ENCODE assay signal across 1 cellular context in the genomic region with DNA sequence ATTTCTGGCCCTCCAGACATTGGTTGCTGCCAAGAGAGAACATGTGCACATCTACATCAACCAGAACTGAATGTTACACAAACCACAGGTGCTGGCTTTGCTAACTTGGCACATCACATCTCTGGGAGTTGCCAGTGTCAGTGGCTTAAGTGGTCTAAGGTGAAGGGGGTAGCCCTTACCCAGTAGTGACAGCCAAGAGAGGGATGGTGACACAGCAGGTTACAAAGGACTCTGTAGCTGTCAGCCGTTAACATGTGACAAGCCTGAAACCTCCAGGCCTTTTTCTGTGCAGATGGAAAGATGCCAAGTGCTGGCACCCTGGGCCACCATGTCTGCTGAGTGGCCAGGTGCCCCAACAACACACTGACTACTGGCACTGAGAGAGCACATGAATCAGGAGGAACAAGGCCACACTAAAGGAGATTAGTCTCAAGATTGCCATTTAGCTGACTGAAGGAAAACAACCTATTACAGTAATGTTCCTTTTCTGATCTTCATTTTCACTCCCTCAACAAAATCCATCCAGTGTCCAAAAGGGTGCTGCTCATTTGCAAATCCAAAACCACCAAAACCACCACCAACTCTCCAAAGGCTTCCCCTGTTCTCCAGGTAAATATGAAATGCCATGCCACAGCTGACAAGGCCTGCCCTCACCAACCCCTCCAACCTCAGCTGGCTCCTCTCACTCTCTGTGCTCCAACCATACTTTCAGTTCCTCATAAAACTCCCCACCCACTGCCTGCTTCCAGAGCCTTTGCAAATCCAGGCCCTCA.
TF ChIP-seq lines count a peak whose summit lies in the region.

No MANE protein-coding gene starts in this region.

TF ChIP-seq in K562, 482 proteins besides CTCF, POLR2A, EP300 and RAD21 (continued from another document):
- no peak for TF ChIP-seq NFIX (CRISPR knock-in tag; IDR thresholded peaks at IDR 0.05; ENCODE audit: low read depth)
- TF ChIP-seq COPS2 (conservative IDR thresholded peaks at IDR 0.05) = no peak
- TF ChIP-seq POLR2B (IDR thresholded peaks at IDR 0.05; ENCODE audit: low read depth, partially characterized antibody) = no peak
- no peak for TF ChIP-seq TRIM24 (IDR thresholded peaks at IDR 0.05)
- TF ChIP-seq, protein P1, sequence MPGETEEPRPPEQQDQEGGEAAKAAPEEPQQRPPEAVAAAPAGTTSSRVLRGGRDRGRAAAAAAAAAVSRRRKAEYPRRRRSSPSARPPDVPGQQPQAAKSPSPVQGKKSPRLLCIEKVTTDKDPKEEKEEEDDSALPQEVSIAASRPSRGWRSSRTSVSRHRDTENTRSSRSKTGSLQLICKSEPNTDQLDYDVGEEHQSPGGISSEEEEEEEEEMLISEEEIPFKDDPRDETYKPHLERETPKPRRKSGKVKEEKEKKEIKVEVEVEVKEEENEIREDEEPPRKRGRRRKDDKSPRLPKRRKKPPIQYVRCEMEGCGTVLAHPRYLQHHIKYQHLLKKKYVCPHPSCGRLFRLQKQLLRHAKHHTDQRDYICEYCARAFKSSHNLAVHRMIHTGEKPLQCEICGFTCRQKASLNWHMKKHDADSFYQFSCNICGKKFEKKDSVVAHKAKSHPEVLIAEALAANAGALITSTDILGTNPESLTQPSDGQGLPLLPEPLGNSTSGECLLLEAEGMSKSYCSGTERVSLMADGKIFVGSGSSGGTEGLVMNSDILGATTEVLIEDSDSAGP (CRISPR knock-in tag; IDR thresholded peaks at IDR 0.05) = no peak
